1 cellular context compared by ENCODE assay signal in genomic region chr17:45846223-45846622, GRCh38.
TF ChIP-seq lines count a peak whose summit lies in the region.

No MANE protein-coding gene starts in this region.

TF ChIP-seq in GM23338, 12 proteins besides CTCF, POLR2A, EP300 and RAD21:
- no peak for TF ChIP-seq EZH2phosphoT487 (IDR thresholded peaks at IDR 0.05; ENCODE audit: unreplicated experiment)
- TF ChIP-seq ZNF331 (CRISPR knock-in tag; IDR thresholded peaks at IDR 0.05; ENCODE audit: low read depth) = no peak
- no peak for TF ChIP-seq POLR2AphosphoS5 (IDR thresholded peaks at IDR 0.05; ENCODE audit: low read depth)
- TF ChIP-seq CREB1 (CRISPR knock-in tag; IDR thresholded peaks at IDR 0.05; ENCODE audit: low read depth) = no peak
- no peak for TF ChIP-seq REST (IDR thresholded peaks at IDR 0.05; ENCODE audit: unreplicated experiment)
